ENCODE assay signal across 9 cellular contexts in the genomic region with DNA sequence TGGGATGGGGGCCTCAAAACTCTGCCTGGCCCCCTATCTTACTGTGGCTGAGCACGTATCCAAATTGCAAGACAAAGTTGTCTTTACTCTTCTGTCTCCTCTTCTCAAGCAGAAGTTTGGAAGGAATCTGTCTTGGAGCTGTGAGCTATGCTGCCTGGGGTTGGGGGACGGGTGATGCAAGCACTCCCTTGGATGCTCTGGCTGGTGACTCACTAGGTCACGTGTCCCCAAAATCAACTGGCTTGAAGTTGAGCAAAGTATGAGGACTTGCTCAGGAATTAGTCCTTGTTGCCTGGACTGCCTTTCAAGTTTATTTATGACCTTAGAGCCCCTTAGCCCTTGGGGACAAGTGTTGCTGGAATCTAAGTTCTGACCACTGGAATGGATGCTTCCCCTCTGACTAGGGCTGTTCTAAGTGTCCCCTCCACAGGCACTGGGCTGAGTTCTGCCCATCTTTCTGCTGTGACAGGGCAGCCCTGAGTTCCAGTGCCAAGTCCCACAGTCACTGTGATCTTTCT.
DNase-seq lines count a peak whose midpoint lies in the region; ATAC-seq and TF ChIP-seq lines count a peak whose summit lies in the region.
"Had no signal": no experiment of that assay in that cellular context is flagged by ENCODE, and none has a peak within 500 bp of the region (broad histone marks: within the 10 kb centered on the region; RNA-seq: fewer than 3 reads in every experiment).

No MANE protein-coding gene starts in this region.

- WGBS in esophagus squamous epithelium, 2 donors = 39 to 50% methylated on average over 1 to 2 of the region's 3 CpGs

- TF ChIP-seq POLR2A in esophagus squamous epithelium (IDR thresholded peaks at IDR 0.05) = no peak
- TF ChIP-seq POLR2A in gastrocnemius medialis (IDR thresholded peaks at IDR 0.05) = no peak

- no peak overlapping the region for H3K27ac Mint-ChIP-seq in activated naive CD4-positive, alpha-beta T cell treated with anti-CD3 and anti-CD28 coated beads, Interleukin-2, amount 10 ng/mL, durations not matched to agents 7 days and 5 days
- H3K27ac Mint-ChIP-seq in activated CD4-positive, alpha-beta memory T cell treated with anti-CD3 and anti-CD28 coated beads, Interleukin-2, amount 10 ng/mL, durations not matched to agents 7 days and 5 days = no peak overlapping the region
- H3K27ac Mint-ChIP-seq in activated CD8-positive, alpha-beta T cell treated with anti-CD3 and anti-CD28 coated beads, Interleukin-2, amount 10 ng/mL, durations not matched to agents 7 days and 5 days = no peak overlapping the region

- DNase-seq in NOMO-1 treated with DMSO at 0.1 percent for 48 hours (lab: John Stamatoyannopoulos, UW; ENCODE audit: unreplicated experiment) (peak; percentile 83), esophagus squamous epithelium (lab: John Stamatoyannopoulos, UW) (no peak), gastrocnemius medialis (peak; percentile 41 to 72)
- no peak for DNase-seq in activated naive CD4-positive, alpha-beta T cell treated with anti-CD3 and anti-CD28 coated beads, Interleukin-2, amount 10 ng/mL, durations not matched to agents 7 days and 5 days
- no peak for DNase-seq in stimulated activated CD4-positive, alpha-beta T cell treated with anti-CD3 and anti-CD28 coated beads, Interleukin-2, amount 100 ng/mL, for 48 hours
- no peak for DNase-seq in activated CD4-positive, alpha-beta memory T cell treated with anti-CD3 and anti-CD28 coated beads, Interleukin-2, amount 10 ng/mL, durations not matched to agents 7 days and 5 days
- DNase-seq in activated CD8-positive, alpha-beta T cell treated with anti-CD3 and anti-CD28 coated beads, Interleukin-2, amount 10 ng/mL, durations not matched to agents 7 days and 5 days = no peak
- DNase-seq: T-helper 1 cell had no signal

- no peaks in the 10 kb centered on the region for H3K4me1 Mint-ChIP-seq in activated naive CD4-positive, alpha-beta T cell treated with anti-CD3 and anti-CD28 coated beads, Interleukin-2, amount 10 ng/mL, durations not matched to agents 7 days and 5 days
- H3K4me1 Mint-ChIP-seq in activated CD4-positive, alpha-beta memory T cell treated with anti-CD3 and anti-CD28 coated beads, Interleukin-2, amount 10 ng/mL, durations not matched to agents 7 days and 5 days = no peaks in the 10 kb centered on the region
- H3K4me1 Mint-ChIP-seq in activated CD8-positive, alpha-beta T cell treated with anti-CD3 and anti-CD28 coated beads, Interleukin-2, amount 10 ng/mL, durations not matched to agents 7 days and 5 days (ENCODE audit: low read depth) = no peaks in the 10 kb centered on the region

- in situ Hi-C loops in gastrocnemius medialis (cut with MboI; ENCODE audit: low sequenced_read_pairs in 4 of 4) = loop anchor here in 2 of 4 donors (25.0 kb wide), 2 partner anchors 539 to 1064 kb away; partner anchors contain the start of gene KCNH1 (in 2 of the 2)

- intact Hi-C loops in esophagus squamous epithelium (cut with DNase I) = no loop called here
- intact Hi-C loops in gastrocnemius medialis (cut with DNase I; ENCODE audit: low total_unique reads) = loop anchor here (5.0 kb wide), 1 partner anchor 534 kb away; the partner anchor contains the start of gene KCNH1

- H3K4me1 ChIP-seq in esophagus squamous epithelium (peaks cover 9 to 16% (median 15%) of the 10 kb centered on the region in 3 donors), gastrocnemius medialis (no peaks in the 10 kb centered on the region)

- peak; percentile 10 for ATAC-seq in GM19455 (IDR thresholded peaks at IDR 0.05; ENCODE audit: unreplicated experiment)
- peak; percentile 74 to 93 for ATAC-seq in gastrocnemius medialis
- no peak for ATAC-seq in activated CD8-positive, alpha-beta T cell treated with anti-CD3 and anti-CD28 coated beads, Interleukin-2, amount 10 ng/mL, durations not matched to agents 7 days and 5 days

- no peaks in the 10 kb centered on the region for H3K27me3 ChIP-seq in esophagus squamous epithelium
- no peaks in the 10 kb centered on the region for H3K27me3 ChIP-seq in gastrocnemius medialis

- H3K36me3 ChIP-seq in esophagus squamous epithelium (no peaks in the 10 kb centered on the region), gastrocnemius medialis (no peaks in the 10 kb centered on the region)

- no peaks in the 10 kb centered on the region for H3K9me3 Mint-ChIP-seq in activated naive CD4-positive, alpha-beta T cell treated with anti-CD3 and anti-CD28 coated beads, Interleukin-2, amount 10 ng/mL, durations not matched to agents 7 days and 5 days
- peaks cover 5% of the 10 kb centered on the region for H3K9me3 Mint-ChIP-seq in activated CD4-positive, alpha-beta memory T cell treated with anti-CD3 and anti-CD28 coated beads, Interleukin-2, amount 10 ng/mL, durations not matched to agents 7 days and 5 days
- no peaks in the 10 kb centered on the region for H3K9me3 Mint-ChIP-seq in activated CD8-positive, alpha-beta T cell treated with anti-CD3 and anti-CD28 coated beads, Interleukin-2, amount 10 ng/mL, durations not matched to agents 7 days and 5 days (ENCODE audit: insufficient read depth)

- peak overlapping the region; percentile 28 to 77 (median 51) for H3K27ac ChIP-seq in esophagus squamous epithelium
- peak overlapping the region; percentile 3 to 58 (median 18) for H3K27ac ChIP-seq in gastrocnemius medialis

- no peak overlapping the region for H3K4me3 Mint-ChIP-seq in activated naive CD4-positive, alpha-beta T cell treated with anti-CD3 and anti-CD28 coated beads, Interleukin-2, amount 10 ng/mL, durations not matched to agents 7 days and 5 days
- H3K4me3 Mint-ChIP-seq in activated CD4-positive, alpha-beta memory T cell treated with anti-CD3 and anti-CD28 coated beads, Interleukin-2, amount 10 ng/mL, durations not matched to agents 7 days and 5 days = no peak overlapping the region
- no peak overlapping the region for H3K4me3 Mint-ChIP-seq in activated CD8-positive, alpha-beta T cell treated with anti-CD3 and anti-CD28 coated beads, Interleukin-2, amount 10 ng/mL, durations not matched to agents 7 days and 5 days

- H3K9me3 ChIP-seq in esophagus squamous epithelium (no peaks in the 10 kb centered on the region), gastrocnemius medialis (no peaks in the 10 kb centered on the region)

- no peak overlapping the region for H3K4me3 ChIP-seq in esophagus squamous epithelium
- no peak overlapping the region for H3K4me3 ChIP-seq in gastrocnemius medialis

- H3K27me3 Mint-ChIP-seq in activated naive CD4-positive, alpha-beta T cell treated with anti-CD3 and anti-CD28 coated beads, Interleukin-2, amount 10 ng/mL, durations not matched to agents 7 days and 5 days = no peaks in the 10 kb centered on the region
- no peaks in the 10 kb centered on the region for H3K27me3 Mint-ChIP-seq in activated CD4-positive, alpha-beta memory T cell treated with anti-CD3 and anti-CD28 coated beads, Interleukin-2, amount 10 ng/mL, durations not matched to agents 7 days and 5 days
- no peaks in the 10 kb centered on the region for H3K27me3 Mint-ChIP-seq in activated CD8-positive, alpha-beta T cell treated with anti-CD3 and anti-CD28 coated beads, Interleukin-2, amount 10 ng/mL, durations not matched to agents 7 days and 5 days (ENCODE audit: low read depth)

- POLR2A ChIA-PET in activated CD4-positive, alpha-beta memory T cell treated with anti-CD3 and anti-CD28 coated beads, Interleukin-2, amount 10 ng/mL, durations not matched to agents 7 days and 5 days (lab: Charles Lee) = no interaction called here
- POLR2A ChIA-PET in activated CD8-positive, alpha-beta T cell treated with anti-CD3 and anti-CD28 coated beads, Interleukin-2, amount 10 ng/mL, durations not matched to agents 7 days and 5 days (lab: Charles Lee) = no interaction called here

- TF ChIP-seq CTCF in esophagus squamous epithelium (IDR thresholded peaks at IDR 0.05) (no peak), gastrocnemius medialis (IDR thresholded peaks at IDR 0.05 in 4 of 5, conservative IDR thresholded peaks at IDR 0.05 in 1 of 5) (no peak)

- CTCF ChIA-PET in activated naive CD4-positive, alpha-beta T cell treated with anti-CD3 and anti-CD28 coated beads, Interleukin-2, amount 10 ng/mL, durations not matched to agents 7 days and 5 days (lab: Charles Lee) = no interaction called here
- CTCF ChIA-PET in activated CD4-positive, alpha-beta memory T cell treated with anti-CD3 and anti-CD28 coated beads, Interleukin-2, amount 10 ng/mL, durations not matched to agents 7 days and 5 days (lab: Charles Lee) = no interaction called here
- CTCF ChIA-PET in activated CD8-positive, alpha-beta T cell treated with anti-CD3 and anti-CD28 coated beads, Interleukin-2, amount 10 ng/mL, durations not matched to agents 7 days and 5 days (lab: Charles Lee) = no interaction called here

- no peaks in the 10 kb centered on the region for H3K36me3 Mint-ChIP-seq in activated naive CD4-positive, alpha-beta T cell treated with anti-CD3 and anti-CD28 coated beads, Interleukin-2, amount 10 ng/mL, durations not matched to agents 7 days and 5 days
- no peaks in the 10 kb centered on the region for H3K36me3 Mint-ChIP-seq in activated CD4-positive, alpha-beta memory T cell treated with anti-CD3 and anti-CD28 coated beads, Interleukin-2, amount 10 ng/mL, durations not matched to agents 7 days and 5 days (ENCODE audit: low read depth)
- no peaks in the 10 kb centered on the region for H3K36me3 Mint-ChIP-seq in activated CD8-positive, alpha-beta T cell treated with anti-CD3 and anti-CD28 coated beads, Interleukin-2, amount 10 ng/mL, durations not matched to agents 7 days and 5 days (ENCODE audit: low read depth)

Comparison
In these comparisons a context has a peak if more than half of its experiments do, and no peak if none do; other contexts are left out.
1. DNase-seq: peak in NOMO-1 treated with DMSO at 0.1 percent for 48 hours (single experiment) and gastrocnemius medialis (2 of 2); none in esophagus squamous epithelium (single experiment), activated naive CD4-positive, alpha-beta T cell treated with anti-CD3 and anti-CD28 coated beads, Interleukin-2, amount 10 ng/mL, durations not matched to agents 7 days and 5 days (single experiment), stimulated activated CD4-positive, alpha-beta T cell treated with anti-CD3 and anti-CD28 coated beads, Interleukin-2, amount 100 ng/mL, for 48 hours (0 of 2), activated CD4-positive, alpha-beta memory T cell treated with anti-CD3 and anti-CD28 coated beads, Interleukin-2, amount 10 ng/mL, durations not matched to agents 7 days and 5 days (single experiment) and activated CD8-positive, alpha-beta T cell treated with anti-CD3 and anti-CD28 coated beads, Interleukin-2, amount 10 ng/mL, durations not matched to agents 7 days and 5 days (single experiment).